ENCODE assay signal across 1 cellular context in the genomic region with DNA sequence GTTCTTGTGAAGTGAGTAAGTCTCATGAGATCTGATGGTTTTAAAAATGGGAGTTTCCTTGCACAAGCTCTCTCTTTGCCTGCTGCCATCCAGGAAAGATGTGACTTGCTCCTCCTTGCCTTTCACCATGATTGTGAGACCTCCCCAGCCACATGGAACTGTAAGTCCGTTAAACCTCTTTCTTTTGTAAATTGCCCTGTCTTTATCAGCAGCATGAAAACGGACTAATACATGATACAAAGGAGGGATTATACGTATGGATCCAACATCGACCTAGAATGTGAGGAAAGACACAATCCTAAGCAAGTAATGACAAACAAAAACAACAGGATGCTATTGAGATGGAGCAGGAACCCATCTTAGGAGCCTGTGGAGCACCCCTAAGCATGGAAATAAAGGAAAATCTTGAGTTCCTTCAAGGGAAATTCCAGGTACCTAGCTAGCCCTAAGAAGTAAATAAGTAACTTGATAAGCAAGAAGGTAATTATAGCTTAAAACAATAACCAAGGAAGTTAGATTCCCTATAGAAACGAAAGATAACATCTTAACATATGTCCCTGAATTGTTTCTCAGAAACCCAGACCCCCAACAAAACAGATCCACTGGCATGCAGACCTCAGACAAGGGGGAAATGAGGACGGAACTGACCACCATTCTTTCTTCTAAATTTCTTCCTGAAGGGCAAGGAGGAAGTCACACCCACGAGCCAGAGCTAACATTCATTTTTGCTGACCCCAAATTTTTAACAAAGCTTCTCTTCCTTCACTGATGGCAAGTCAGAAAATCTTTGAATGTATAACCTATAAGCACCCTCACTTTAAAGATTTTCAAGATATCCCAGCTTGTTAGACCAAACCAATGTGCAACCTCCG.
TF ChIP-seq lines count a peak whose summit lies in the region.

No MANE protein-coding gene starts in this region.

TF ChIP-seq in H1, 55 proteins besides CTCF, POLR2A, EP300 and RAD21 (continued from another document):
- TF ChIP-seq SP2 (IDR thresholded peaks at IDR 0.05; ENCODE audit: low read length) = no peak
